ENCODE assay signal across 8 cellular contexts in the genomic region with DNA sequence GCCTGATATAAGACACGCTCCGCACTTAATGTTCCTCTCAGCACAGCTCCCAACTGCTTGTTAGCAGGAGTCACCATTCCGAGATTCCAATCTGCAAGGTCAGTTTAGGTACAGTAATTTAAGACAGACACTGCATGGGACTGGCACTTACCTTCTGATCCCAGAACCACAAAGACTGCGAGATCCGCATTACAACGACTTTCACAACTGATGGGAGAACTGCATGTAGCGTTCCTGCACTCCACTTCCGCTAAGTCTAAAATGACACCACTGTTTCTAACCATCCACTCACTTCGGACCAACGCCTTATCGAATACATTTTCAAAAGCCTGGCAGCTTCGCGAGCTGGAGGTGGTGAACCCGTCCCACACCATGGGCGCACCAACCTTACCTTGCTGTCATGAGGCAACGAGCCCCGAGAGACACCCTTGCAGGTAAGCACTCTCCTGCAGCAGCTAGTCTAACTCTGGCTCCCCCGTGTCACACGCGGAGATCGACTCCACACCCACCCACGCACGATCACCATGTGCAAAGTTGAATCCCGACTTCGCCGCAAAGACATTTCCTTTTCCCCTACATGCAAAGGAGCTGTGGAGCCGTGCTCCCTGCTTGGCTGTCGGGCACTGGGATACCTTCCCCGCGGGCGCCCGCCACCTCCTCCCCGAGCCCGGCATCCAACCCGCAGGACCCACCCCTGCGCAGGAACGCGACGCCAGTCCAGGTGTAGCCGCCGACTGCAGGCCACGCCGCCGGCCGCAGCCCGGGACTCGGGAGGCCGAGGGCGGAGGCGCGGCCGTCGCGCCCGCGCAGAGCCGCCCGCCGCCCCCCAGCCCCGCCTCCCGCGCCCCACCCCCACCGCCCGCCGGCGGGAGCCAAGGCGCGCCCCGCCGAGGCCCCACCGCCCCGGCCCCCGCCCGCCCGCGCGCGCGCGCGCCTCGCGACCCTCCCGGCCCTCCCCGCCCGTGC. TPM values are rescaled to one million over a fixed set of nuclear protein-coding genes. Genes with fewer than 3 reads are reported as not detected.
A peak's percentile ranks its signal among the peaks of the same experiment; 100 is the strongest.
DNase-seq lines count a peak whose midpoint lies in the region; ATAC-seq, FAIRE-seq and TF ChIP-seq lines count a peak whose summit lies in the region.

No MANE protein-coding gene starts in this region.

- DNase-seq in A549 (ENCODE audit: low read depth in 1 of 2, low spot score in 1 of 2): peak; percentile 46 to 60
- DNase-seq in NCI-H226: peak; percentile 2
- peak; percentile 53 to 67 for DNase-seq in activated CD4-positive, alpha-beta T cell treated with anti-CD3 and anti-CD28 coated beads, Interleukin-2, amount 50 U/mL, for 48 hours
- peak; percentile 41 for DNase-seq in medulla oblongata (ENCODE audit: extremely low spot score)
- peak; percentile 7 for DNase-seq in stimulated activated CD8-positive, alpha-beta memory T cell treated with anti-CD3 and anti-CD28 coated beads, Interleukin-12 subunit alpha, Interleukin-12 subunit beta, amount 100 ng/mL, for 1 hour (ENCODE audit: low read depth)

- TF ChIP-seq RAD21 in A549 (conservative IDR thresholded peaks at IDR 0.05 in 1 of 2, IDR thresholded peaks at IDR 0.05 in 1 of 2): no peak

- H3K36me3 ChIP-seq in ectodermal cell (ENCODE audit: control insufficient read depth, insufficient read depth, low read length): no peaks in the 10 kb centered on the region

- no peak for TF ChIP-seq POLR2A in A549 (IDR thresholded peaks at IDR 0.05; ENCODE audit: low read length)

- POLR2A ChIA-PET in A549 (lab: Yijun Ruan, JAX): interaction anchor here (0.7 to 1.9 kb wide), 3 partner anchors 66 to 68 kb away, joined by 3 to 11 read pairs (median 8); partner anchors contain the start of gene ABCB10

- 14% methylated on average over 23 of the region's 86 CpGs for WGBS in A549 (ENCODE audit: missing lambda C conversion rate)
- 2% methylated on average over 82 to 86 of the region's 86 CpGs for WGBS in ectodermal cell, 2 experiments

- H3K4me1 ChIP-seq in A549 (peaks cover 26% of the 10 kb centered on the region), ectodermal cell (ENCODE audit: control insufficient read depth, insufficient read depth, low read length) (peaks cover 9% of the 10 kb centered on the region)

- H3K9me3 ChIP-seq in A549 (no peaks in the 10 kb centered on the region), ectodermal cell (ENCODE audit: control insufficient read depth, low read length) (no peaks in the 10 kb centered on the region)

- H3K27me3 ChIP-seq in ectodermal cell (ENCODE audit: control insufficient read depth, insufficient read depth, low read length, poor library complexity, severe bottlenecking): peaks cover 8% of the 10 kb centered on the region

- H3K4me2 ChIP-seq in A549: peak overlapping the region; percentile 80

- TF ChIP-seq EP300 in A549 (IDR thresholded peaks at IDR 0.05): no peak

- FAIRE-seq in A549 (lab: Jason Lieb, UNC): no peak

- H3K27ac ChIP-seq in A549 (peak overlapping the region; percentile 93 to 98), ectodermal cell (ENCODE audit: insufficient read depth, low read depth, low read length, poor library complexity, severe bottlenecking) (no peak overlapping the region)

- CTCF ChIA-PET in A549 (lab: Yijun Ruan, JAX): interaction anchor here (1.3 to 2.5 kb wide), 4 partner anchors 10 to 69 kb away, joined by 3 to 13 read pairs (median 5); partner anchors contain the start of gene ABCB10

- peak; percentile 52 to 77 for ATAC-seq in A549
- ATAC-seq in GM18511 (IDR thresholded peaks at IDR 0.05; ENCODE audit: unreplicated experiment): peak; percentile 57
- peak; percentile 50 for ATAC-seq in HG03045 (IDR thresholded peaks at IDR 0.05; ENCODE audit: unreplicated experiment)

- peak overlapping the region; percentile 73 for H3K4me3 ChIP-seq in A549
- H3K4me3 ChIP-seq in ectodermal cell (ENCODE audit: insufficient read depth, low read depth, low read length): peak overlapping the region; percentile 98

- no peak for TF ChIP-seq CTCF in A549 (IDR thresholded peaks at IDR 0.05)

TF ChIP-seq in A549, 52 proteins besides CTCF, POLR2A, EP300 and RAD21:
- TF ChIP-seq TFCP2L1 (CRISPR knock-in tag; IDR thresholded peaks at IDR 0.05) (no peak), MAX (IDR thresholded peaks at IDR 0.05) (peak; percentile 63; the same call in 1 of the 2 replicates), SREBF2 (IDR thresholded peaks at IDR 0.05) (no peak), CHD4 (IDR thresholded peaks at IDR 0.05; ENCODE audit: borderline replicate concordance) (no peak), EHF (CRISPR knock-in tag; IDR thresholded peaks at IDR 0.05) (no peak), JUN (IDR thresholded peaks at IDR 0.05) (no peak), HOXB13 (CRISPR knock-in tag; IDR thresholded peaks at IDR 0.05; ENCODE audit: low read depth) (no peak)

RNA-seq across cellular contexts. Expression of gene TAF5L, which starts 0.7 kb away (rescaled TPM):
- 25.0 and 27.7 TPM in 2 replicates for polyA plus RNA-seq in A549 (2011; rRNA removed)
- 16.4 and 22.5 TPM in 2 replicates for polyA plus RNA-seq in A549 (2012; cell fraction: cytosol; rRNA removed)
- polyA plus RNA-seq in A549 (2012; cell fraction: nucleus; rRNA removed): 24.2 and 30.7 TPM in 2 replicates
- polyA plus RNA-seq in A549 (2017; fragmentation: RNase III; extraction: RNeasy Plus Mini Kit Qiagen cat#74134 plus additional on column Dnase treatment): 17.4 to 19.1 TPM (median 18.8 TPM) in 3 replicates
- 38.6 and 42.7 TPM in 2 replicates for polyA minus RNA-seq in A549 (2011; rRNA and poly(A)+ RNA removed)
- polyA plus RNA-seq in ectodermal cell (2013, experiment 1 of 4): 25.2 TPM
- 27.8 TPM for polyA plus RNA-seq in ectodermal cell (2013, experiment 2 of 4)
- polyA plus RNA-seq in ectodermal cell (2013, experiment 3 of 4): 21.2 TPM
- polyA plus RNA-seq in ectodermal cell (2013, experiment 4 of 4): 21.1 TPM

RNA-seq across cellular contexts. Expression of gene URB2, which starts 0.9 kb away (rescaled TPM):
- polyA plus RNA-seq in A549 (2011; rRNA removed) (15.7 and 19.6 TPM in 2 replicates), A549 (2017; fragmentation: RNase III; extraction: RNeasy Plus Mini Kit Qiagen cat#74134 plus additional on column Dnase treatment) (13.7 to 15.6 TPM (median 14.1 TPM) in 3 replicates)
- polyA plus RNA-seq in A549 (2012; cell fraction: cytosol; rRNA removed): 9.2 and 12.0 TPM in 2 replicates
- 15.9 and 17.3 TPM in 2 replicates for polyA plus RNA-seq in A549 (2012; cell fraction: nucleus; rRNA removed)
- polyA minus RNA-seq in A549 (2011; rRNA and poly(A)+ RNA removed): 48.4 and 52.1 TPM in 2 replicates
- polyA plus RNA-seq in ectodermal cell (2013, experiment 1 of 4): 14.3 TPM
- 18.3 TPM for polyA plus RNA-seq in ectodermal cell (2013, experiment 2 of 4)
- 9.8 TPM for polyA plus RNA-seq in ectodermal cell (2013, experiment 3 of 4)
- 11.6 TPM for polyA plus RNA-seq in ectodermal cell (2013, experiment 4 of 4)

Comparison
In these comparisons a context has a peak if more than half of its experiments do, and no peak if none do; other contexts are left out.
1. DNase-seq: peak in every context shown above with its lines; median percentile 60 in activated CD4-positive, alpha-beta T cell treated with anti-CD3 and anti-CD28 coated beads, Interleukin-2, amount 50 U/mL, for 48 hours; 53 in A549; 41 in medulla oblongata; 7 in stimulated activated CD8-positive, alpha-beta memory T cell treated with anti-CD3 and anti-CD28 coated beads, Interleukin-12 subunit alpha, Interleukin-12 subunit beta, amount 100 ng/mL, for 1 hour; 2 in NCI-H226.